ENCODE assay signal across 25 cellular contexts in genomic region chr14:99816642-99817041, GRCh38. TPM values are rescaled to one million over a fixed set of nuclear protein-coding genes. Genes with fewer than 3 reads are reported as not detected.
"Had no signal": no experiment of that assay in that cellular context is flagged by ENCODE, and none has a peak within 500 bp of the region (broad histone marks: within the 10 kb centered on the region; RNA-seq: fewer than 3 reads in every experiment).

No MANE protein-coding gene starts in this region.

- H3K4me1 ChIP-seq: adrenal gland, breast epithelium, Peyer's patch had no signal

- H3K27ac ChIP-seq: adrenal gland, Peyer's patch, RWPE1 had no signal

- DNase-seq: activated CD4-positive, alpha-beta T cell treated with anti-CD3 and anti-CD28 coated beads for 48 hours; activated CD4-positive, alpha-beta T cell treated with anti-CD3 and anti-CD28 coated beads, Interleukin-2, amount 50 U/mL, for 4 hours; activated CD4-positive, CD25-positive, alpha-beta regulatory T cell treated with anti-CD3 and anti-CD28 coated beads, Interleukin-2, amount 50 U/mL, for 72 hours; activated CD8-positive, alpha-beta memory T cell treated with anti-CD3 and anti-CD28 coated beads, Interleukin-2, amount 50 U/mL, for 48 hours; activated CD8-positive, alpha-beta T cell treated with anti-CD3 and anti-CD28 coated beads, Interleukin-2, amount 10 ng/mL, durations not matched to agents 7 days and 5 days; activated naive CD4-positive, alpha-beta T cell treated with anti-CD3 and anti-CD28 coated beads, Interleukin-2, amount 50 U/mL, for 16 hours; activated naive CD8-positive, alpha-beta T cell treated with anti-CD3 and anti-CD28 coated beads, Interleukin-2, amount 10 ng/mL, durations not matched to agents 7 days and 5 days; activated T-cell treated with anti-CD3 and anti-CD28 coated beads, Interleukin-2, amount 50 U/mL, for 1 hour; aorta; Karpas-422; MM.1S; NCI-H1105; NCI-H1436; NCI-H1694 treated with DMSO at 0.1 percent for 48 hours; NCI-H2029 treated with DMSO at 0.1 percent for 48 hours; NCI-H446; NCI-H524; Peyer's patch; SIG-M5; T-helper 17 cell; T-helper 9 cell had no signal

- H3K9me3 ChIP-seq: adrenal gland, breast epithelium, Peyer's patch had no signal

- H3K36me3 ChIP-seq: adrenal gland, breast epithelium, Peyer's patch had no signal

- H3K27me3 ChIP-seq: adrenal gland, breast epithelium, Peyer's patch had no signal

- ATAC-seq: activated CD8-positive, alpha-beta T cell treated with anti-CD3 and anti-CD28 coated beads, Interleukin-2, amount 10 ng/mL, durations not matched to agents 7 days and 5 days; T-helper 17 cell; WTC11 had no signal

- H3K4me3 ChIP-seq: adrenal gland, breast epithelium, Peyer's patch had no signal

RNA-seq across cellular contexts. Expression of gene EML1, which starts 23.4 kb away (rescaled TPM):
- total RNA-seq: activated CD8-positive, alpha-beta T cell treated with anti-CD3 and anti-CD28 coated beads, Interleukin-2, amount 10 ng/mL, durations not matched to agents 7 days and 5 days had no signal
